Comparison of ENCODE assay signal across 22 cellular contexts in the genomic region with DNA sequence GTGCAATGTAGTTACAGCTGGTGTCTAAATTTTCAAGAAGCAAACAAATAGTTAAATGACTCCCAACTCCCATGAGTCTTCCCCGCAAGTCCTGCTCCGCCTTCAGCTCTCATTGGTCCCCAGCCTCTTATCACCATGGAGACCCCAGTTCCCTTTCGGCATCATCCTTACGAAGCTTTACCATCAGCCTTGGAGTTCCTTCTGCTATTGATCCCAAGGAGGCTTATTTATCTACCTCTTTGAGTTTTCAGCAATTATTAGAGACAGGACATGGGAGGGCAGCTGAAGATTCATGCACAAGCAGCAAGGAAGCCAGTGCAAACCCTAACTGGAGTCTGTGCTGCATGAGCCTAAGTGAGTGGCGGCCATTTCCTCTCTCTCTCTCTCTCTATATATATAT. TPM values are rescaled to one million over a fixed set of nuclear protein-coding genes. Genes with fewer than 3 reads are reported as not detected.
DNase-seq lines count a peak whose midpoint lies in the region; ATAC-seq and TF ChIP-seq lines count a peak whose summit lies in the region.
"Had no signal": no experiment of that assay in that cellular context is flagged by ENCODE, and none has a peak within 500 bp of the region (broad histone marks: within the 10 kb centered on the region; RNA-seq: fewer than 3 reads in every experiment).

No MANE protein-coding gene starts in this region.

- H3K4me1 Mint-ChIP-seq in activated CD4-positive, alpha-beta memory T cell treated with anti-CD3 and anti-CD28 coated beads, Interleukin-2, amount 10 ng/mL, durations not matched to agents 7 days and 5 days, result peaks cover 32% of the 10 kb centered on the region
- peaks cover 5% of the 10 kb centered on the region for H3K4me1 Mint-ChIP-seq in activated CD4-positive, alpha-beta memory T cell treated with anti-CD3 and anti-CD28 coated beads for 36 hours (ENCODE audit: low read depth)
- peaks cover 2% of the 10 kb centered on the region for H3K4me1 Mint-ChIP-seq in CD8-positive, alpha-beta T cell (ENCODE audit: low read depth)
- no peaks in the 10 kb centered on the region for H3K4me1 Mint-ChIP-seq in Caco-2 (ENCODE audit: low read depth, unreplicated experiment)

- peaks cover 4% of the 10 kb centered on the region for H3K27me3 Mint-ChIP-seq in activated CD4-positive, alpha-beta memory T cell treated with anti-CD3 and anti-CD28 coated beads, Interleukin-2, amount 10 ng/mL, durations not matched to agents 7 days and 5 days
- H3K27me3 Mint-ChIP-seq in activated CD4-positive, alpha-beta memory T cell treated with anti-CD3 and anti-CD28 coated beads for 36 hours, result peaks cover 3% of the 10 kb centered on the region
- no peaks in the 10 kb centered on the region for H3K27me3 Mint-ChIP-seq in CD8-positive, alpha-beta T cell (ENCODE audit: low read depth)
- H3K27me3 Mint-ChIP-seq in Caco-2 (ENCODE audit: insufficient read depth, unreplicated experiment), result peaks cover 9% of the 10 kb centered on the region

- no peaks in the 10 kb centered on the region for H3K4me1 ChIP-seq in CD8-positive, alpha-beta T cell (ENCODE audit: insufficient read depth, low read length)
- no peaks in the 10 kb centered on the region for H3K4me1 ChIP-seq in Caco-2

- H3K9me3 ChIP-seq in CD8-positive, alpha-beta T cell (ENCODE audit: low read length), result no peaks in the 10 kb centered on the region
- no peaks in the 10 kb centered on the region for H3K9me3 ChIP-seq in Caco-2

- no peaks in the 10 kb centered on the region for H3K9me3 Mint-ChIP-seq in activated CD4-positive, alpha-beta memory T cell treated with anti-CD3 and anti-CD28 coated beads, Interleukin-2, amount 10 ng/mL, durations not matched to agents 7 days and 5 days
- H3K9me3 Mint-ChIP-seq in activated CD4-positive, alpha-beta memory T cell treated with anti-CD3 and anti-CD28 coated beads for 36 hours, result no peaks in the 10 kb centered on the region
- no peaks in the 10 kb centered on the region for H3K9me3 Mint-ChIP-seq in CD8-positive, alpha-beta T cell
- H3K9me3 Mint-ChIP-seq in Caco-2 (ENCODE audit: unreplicated experiment), result no peaks in the 10 kb centered on the region

- H3K4me3 ChIP-seq in dorsolateral prefrontal cortex, result peak overlapping the region in 19 of 59 donors; percentile 0 to 39 (median 19)
- H3K4me3 ChIP-seq in CD8-positive, alpha-beta T cell (ENCODE audit: low read depth, low read length), result no peak overlapping the region
- H3K4me3 ChIP-seq in Caco-2 (ENCODE audit: low read depth, low read length), result no peak overlapping the region
- H3K4me3 ChIP-seq: PC-9 had no signal

- POLR2A ChIA-PET in activated CD4-positive, alpha-beta memory T cell treated with anti-CD3 and anti-CD28 coated beads, Interleukin-2, amount 10 ng/mL, durations not matched to agents 7 days and 5 days (lab: Charles Lee), result interaction anchor here (0.9 to 1.9 kb wide), 4 partner anchors 9 to 80 kb away, joined by 3 to 13 read pairs (median 4); partner anchors contain the start of gene KCNA2
- POLR2A ChIA-PET in activated CD4-positive, alpha-beta memory T cell treated with anti-CD3 and anti-CD28 coated beads for 36 hours (lab: Charles Lee), result no interaction called here
- POLR2A ChIA-PET in CD8-positive, alpha-beta T cell (lab: Charles Lee), result no interaction called here
- POLR2A ChIA-PET in Caco-2 (lab: Charles Lee), result no interaction called here

- peak overlapping the region; percentile 28 for H3K27ac Mint-ChIP-seq in activated CD4-positive, alpha-beta memory T cell treated with anti-CD3 and anti-CD28 coated beads, Interleukin-2, amount 10 ng/mL, durations not matched to agents 7 days and 5 days
- no peak overlapping the region for H3K27ac Mint-ChIP-seq in activated CD4-positive, alpha-beta memory T cell treated with anti-CD3 and anti-CD28 coated beads for 36 hours
- H3K27ac Mint-ChIP-seq in CD8-positive, alpha-beta T cell, result no peak overlapping the region
- no peak overlapping the region for H3K27ac Mint-ChIP-seq in Caco-2 (ENCODE audit: unreplicated experiment)

- intact Hi-C loops in activated CD4-positive, alpha-beta memory T cell treated with anti-CD3 and anti-CD28 coated beads for 36 hours (cut with micrococcal nuclease), result no loop called here
- intact Hi-C loops in dorsolateral prefrontal cortex (cut with DNase I), result no loop called here
- intact Hi-C loops in CD8-positive, alpha-beta T cell (cut with DNase I, micrococcal nuclease), result no loop called here
- intact Hi-C loops in Caco-2 (cut with micrococcal nuclease; ENCODE audit: unreplicated experiment), result no loop called here

- H3K36me3 ChIP-seq in CD8-positive, alpha-beta T cell (ENCODE audit: insufficient read depth, low read length), result no peaks in the 10 kb centered on the region
- H3K36me3 ChIP-seq in Caco-2 (ENCODE audit: control insufficient read depth, insufficient read depth, low read length), result no peaks in the 10 kb centered on the region

- TF ChIP-seq CTCF in dorsolateral prefrontal cortex (IDR thresholded peaks at IDR 0.05 in 54 of 56, conservative IDR thresholded peaks at IDR 0.05 in 2 of 56; ENCODE audit: low read depth in 1 of 56, partially characterized antibody in 56 of 56) (no peak), Caco-2 (IDR thresholded peaks at IDR 0.05; ENCODE audit: insufficient read depth in 1 of 2, low read depth in 1 of 2, low read length in 1 of 2, severe bottlenecking in 1 of 2, unreplicated experiment in 1 of 2) (no peak)
- no peak for TF ChIP-seq CTCF in CD8-positive, alpha-beta T cell (IDR thresholded peaks at IDR 0.05)

- no TSS peak for BruUV-seq in Caco-2 (replicated peaks; lab: Mats Ljungman, UMichigan)

- H3K4me3 Mint-ChIP-seq in activated CD4-positive, alpha-beta memory T cell treated with anti-CD3 and anti-CD28 coated beads, Interleukin-2, amount 10 ng/mL, durations not matched to agents 7 days and 5 days, result no peak overlapping the region
- no peak overlapping the region for H3K4me3 Mint-ChIP-seq in activated CD4-positive, alpha-beta memory T cell treated with anti-CD3 and anti-CD28 coated beads for 36 hours
- H3K4me3 Mint-ChIP-seq in CD8-positive, alpha-beta T cell, result no peak overlapping the region
- H3K4me3 Mint-ChIP-seq in Caco-2 (ENCODE audit: unreplicated experiment), result no peak overlapping the region

- ATAC-seq in CD8-positive, alpha-beta T cell, result no peak
- ATAC-seq: HepG2 had no signal

- CTCF ChIA-PET in activated CD4-positive, alpha-beta memory T cell treated with anti-CD3 and anti-CD28 coated beads, Interleukin-2, amount 10 ng/mL, durations not matched to agents 7 days and 5 days (lab: Charles Lee), result interaction anchor here (0.9 to 3.3 kb wide), 5 partner anchors 12 to 190 kb away, joined by 3 to 17 read pairs (median 9); partner anchors contain the start of gene KCNA2
- CTCF ChIA-PET in activated CD4-positive, alpha-beta memory T cell treated with anti-CD3 and anti-CD28 coated beads for 36 hours (lab: Charles Lee), result interaction anchor here (1.1 to 1.8 kb wide), 5 partner anchors 19 to 189 kb away, joined by 3 to 9 read pairs (median 4); no protein-coding TSS in a partner anchor
- CTCF ChIA-PET in CD8-positive, alpha-beta T cell (lab: Charles Lee), result interaction anchor here (1.0 to 1.3 kb wide), 3 partner anchors 163 to 190 kb away, joined by 3 to 5 read pairs (median 4); no protein-coding TSS in a partner anchor
- CTCF ChIA-PET in Caco-2 (lab: Charles Lee), result interaction anchor here (0.6 kb wide), 1 partner anchor 1615 kb away, joined by 3 read pairs; no protein-coding TSS in a partner anchor

- H3K36me3 Mint-ChIP-seq in activated CD4-positive, alpha-beta memory T cell treated with anti-CD3 and anti-CD28 coated beads, Interleukin-2, amount 10 ng/mL, durations not matched to agents 7 days and 5 days (ENCODE audit: low read depth), result no peaks in the 10 kb centered on the region
- no peaks in the 10 kb centered on the region for H3K36me3 Mint-ChIP-seq in activated CD4-positive, alpha-beta memory T cell treated with anti-CD3 and anti-CD28 coated beads for 36 hours
- no peaks in the 10 kb centered on the region for H3K36me3 Mint-ChIP-seq in CD8-positive, alpha-beta T cell
- no peaks in the 10 kb centered on the region for H3K36me3 Mint-ChIP-seq in Caco-2 (ENCODE audit: insufficient read depth, unreplicated experiment)

- DNase-seq in DMS53 (lab: John Stamatoyannopoulos, UW) (peak; percentile 55), DMS53 treated with DMSO at 0.1 percent for 48 hours (lab: John Stamatoyannopoulos, UW; ENCODE audit: unreplicated experiment) (no peak), dorsolateral prefrontal cortex (peak in 1 of 10 donors; percentile 37), DMS114 treated with DMSO at 0.1 percent for 48 hours (lab: John Stamatoyannopoulos, UW; ENCODE audit: unreplicated experiment) (no peak), Caco-2 (no peak)
- no peak for DNase-seq in activated CD4-positive, alpha-beta memory T cell treated with anti-CD3 and anti-CD28 coated beads, Interleukin-2, amount 10 ng/mL, durations not matched to agents 7 days and 5 days
- no peak for DNase-seq in activated CD4-positive, alpha-beta memory T cell treated with anti-CD3 and anti-CD28 coated beads for 36 hours
- no peak for DNase-seq in CD8-positive, alpha-beta T cell
- DNase-seq: AML-193, DMS79, H7, KG1, MV-4-11, NCI-H2171 treated with DMSO at 0.1 percent for 48 hours, NCI-H82, PC-9, SIG-M5 had no signal

- H3K27ac ChIP-seq in dorsolateral prefrontal cortex, result peak overlapping the region in 46 of 59 donors; percentile 11 to 95 (median 79)
- H3K27ac ChIP-seq in CD8-positive, alpha-beta T cell (ENCODE audit: low read depth, low read length), result no peak overlapping the region
- H3K27ac ChIP-seq: 22Rv1, C4-2B, PC-9, RWPE1 had no signal

- no peaks in the 10 kb centered on the region for H3K27me3 ChIP-seq in dorsolateral prefrontal cortex
- no peaks in the 10 kb centered on the region for H3K27me3 ChIP-seq in CD8-positive, alpha-beta T cell (ENCODE audit: insufficient read depth, low read length)
- no peaks in the 10 kb centered on the region; the same call in 1 of the 2 replicates for H3K27me3 ChIP-seq in Caco-2 (replicated peaks; ENCODE audit: control insufficient read depth, insufficient read depth, low read length)

RNA-seq across cellular contexts. Expression of gene KCNA2, which starts 12.3 kb away (rescaled TPM):
- 1 to 10 TPM; 5.9 to 6.6 TPM for total RNA-seq in activated CD4-positive, alpha-beta memory T cell treated with anti-CD3 and anti-CD28 coated beads, Interleukin-2, amount 10 ng/mL, durations not matched to agents 7 days and 5 days
- total RNA-seq in activated CD4-positive, alpha-beta memory T cell treated with anti-CD3 and anti-CD28 coated beads for 36 hours, result under 1 TPM; 0.24 to 0.36 TPM
- total RNA-seq in dorsolateral prefrontal cortex, result 100 to 1,000 TPM in 119 of 120 experiments, 10 to 100 TPM in 1; 66.5 to 334 (median 205) TPM
- under 1 TPM; 0.39 to 0.46 TPM for total RNA-seq in CD8-positive, alpha-beta T cell
- 0.11 TPM in 1 of 2 replicates, not detected in the other for total RNA-seq in Caco-2 (2022)
- total RNA-seq: HepG2, NCI-H460, PC-9 had no signal

Comparison
In these comparisons a context has a peak if more than half of its experiments do, and no peak if none do; other contexts are left out.
1. RNA of gene KCNA2, which starts 12.3 kb away (total RNA-seq): 66.5 to 334 TPM in dorsolateral prefrontal cortex; 5.9 to 6.6 TPM in activated CD4-positive, alpha-beta memory T cell treated with anti-CD3 and anti-CD28 coated beads, Interleukin-2, amount 10 ng/mL, durations not matched to agents 7 days and 5 days, 0.39 to 0.46 TPM in CD8-positive, alpha-beta T cell, 0.24 to 0.36 TPM in activated CD4-positive, alpha-beta memory T cell treated with anti-CD3 and anti-CD28 coated beads for 36 hours and 0.11 TPM in Caco-2; every median in the first group is over 4 times any median in the second.